1 cellular context compared by ENCODE assay signal in genomic region chr16:67088551-67088950, GRCh38.
TF ChIP-seq lines count a peak whose summit lies in the region.

No MANE protein-coding gene starts in this region.

TF ChIP-seq in GM12878, 131 proteins besides CTCF, POLR2A, EP300 and RAD21:
- TF ChIP-seq ASH2L (IDR thresholded peaks at IDR 0.05; ENCODE audit: borderline replicate concordance, low read depth), result no peak
- no peak for TF ChIP-seq CEBPB (IDR thresholded peaks at IDR 0.05; ENCODE audit: borderline replicate concordance in 1 of 2, low read depth in 2 of 2, low read length in 2 of 2)
- no peak for TF ChIP-seq NFIC (IDR thresholded peaks at IDR 0.05; ENCODE audit: low read depth, low read length)
- TF ChIP-seq RB1 (IDR thresholded peaks at IDR 0.05; ENCODE audit: borderline replicate concordance), result no peak
- TF ChIP-seq, protein P1, sequence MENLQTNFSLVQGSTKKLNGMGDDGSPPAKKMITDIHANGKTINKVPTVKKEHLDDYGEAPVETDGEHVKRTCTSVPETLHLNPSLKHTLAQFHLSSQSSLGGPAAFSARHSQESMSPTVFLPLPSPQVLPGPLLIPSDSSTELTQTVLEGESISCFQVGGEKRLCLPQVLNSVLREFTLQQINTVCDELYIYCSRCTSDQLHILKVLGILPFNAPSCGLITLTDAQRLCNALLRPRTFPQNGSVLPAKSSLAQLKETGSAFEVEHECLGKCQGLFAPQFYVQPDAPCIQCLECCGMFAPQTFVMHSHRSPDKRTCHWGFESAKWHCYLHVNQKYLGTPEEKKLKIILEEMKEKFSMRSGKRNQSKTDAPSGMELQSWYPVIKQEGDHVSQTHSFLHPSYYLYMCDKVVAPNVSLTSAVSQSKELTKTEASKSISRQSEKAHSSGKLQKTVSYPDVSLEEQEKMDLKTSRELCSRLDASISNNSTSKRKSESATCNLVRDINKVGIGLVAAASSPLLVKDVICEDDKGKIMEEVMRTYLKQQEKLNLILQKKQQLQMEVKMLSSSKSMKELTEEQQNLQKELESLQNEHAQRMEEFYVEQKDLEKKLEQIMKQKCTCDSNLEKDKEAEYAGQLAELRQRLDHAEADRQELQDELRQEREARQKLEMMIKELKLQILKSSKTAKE (IDR thresholded peaks at IDR 0.05; ENCODE audit: low read depth, poor library complexity, severe bottlenecking), result no peak
- TF ChIP-seq, protein P2, sequence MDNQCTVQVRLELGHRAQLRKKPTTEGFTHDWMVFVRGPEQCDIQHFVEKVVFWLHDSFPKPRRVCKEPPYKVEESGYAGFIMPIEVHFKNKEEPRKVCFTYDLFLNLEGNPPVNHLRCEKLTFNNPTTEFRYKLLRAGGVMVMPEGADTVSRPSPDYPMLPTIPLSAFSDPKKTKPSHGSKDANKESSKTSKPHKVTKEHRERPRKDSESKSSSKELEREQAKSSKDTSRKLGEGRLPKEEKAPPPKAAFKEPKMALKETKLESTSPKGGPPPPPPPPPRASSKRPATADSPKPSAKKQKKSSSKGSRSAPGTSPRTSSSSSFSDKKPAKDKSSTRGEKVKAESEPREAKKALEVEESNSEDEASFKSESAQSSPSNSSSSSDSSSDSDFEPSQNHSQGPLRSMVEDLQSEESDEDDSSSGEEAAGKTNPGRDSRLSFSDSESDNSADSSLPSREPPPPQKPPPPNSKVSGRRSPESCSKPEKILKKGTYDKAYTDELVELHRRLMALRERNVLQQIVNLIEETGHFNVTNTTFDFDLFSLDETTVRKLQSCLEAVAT (IDR thresholded peaks at IDR 0.05), result no peak
- TF ChIP-seq ZSCAN29 (IDR thresholded peaks at IDR 0.05), result no peak
- no peak for TF ChIP-seq NRF1 (conservative IDR thresholded peaks at IDR 0.05; ENCODE audit: low read depth, low read length)
- TF ChIP-seq STAT1 (conservative IDR thresholded peaks at IDR 0.05), result no peak
